1 cellular context compared by ENCODE assay signal in genomic region chr9:133029994-133030316, GRCh38.
TF ChIP-seq lines count a peak whose summit lies in the region.

No MANE protein-coding gene starts in this region.

TF ChIP-seq in K562, 482 proteins besides CTCF, POLR2A, EP300 and RAD21 (continues in another document):
- TF ChIP-seq CBX2 (IDR thresholded peaks at IDR 0.05; ENCODE audit: insufficient read depth, low read length, poor library complexity, severe bottlenecking), result no peak
- TF ChIP-seq ZBTB49 (CRISPR knock-in tag; IDR thresholded peaks at IDR 0.05; ENCODE audit: borderline replicate concordance), result no peak
- no peak for TF ChIP-seq MAFG (tag; conservative IDR thresholded peaks at IDR 0.05)
- TF ChIP-seq MYC (IDR thresholded peaks at IDR 0.05; ENCODE audit: low read depth, low read length), result no peak
- no peak for TF ChIP-seq MYC (CRISPR knock-in tag; IDR thresholded peaks at IDR 0.05; ENCODE audit: borderline replicate concordance, low read depth)
- TF ChIP-seq NCOA4 (IDR thresholded peaks at IDR 0.05; ENCODE audit: partially characterized antibody), result no peak
- no peak for TF ChIP-seq ZBTB33 (CRISPR knock-in tag; IDR thresholded peaks at IDR 0.05)
- no peak for TF ChIP-seq ZEB2 (IDR thresholded peaks at IDR 0.05)
- TF ChIP-seq ZNF324 (CRISPR knock-in tag; IDR thresholded peaks at IDR 0.05), result no peak
- TF ChIP-seq ZNF41 (CRISPR knock-in tag; conservative IDR thresholded peaks at IDR 0.05), result no peak
- TF ChIP-seq ILF3 (IDR thresholded peaks at IDR 0.05; ENCODE audit: borderline replicate concordance), result no peak
- no peak for TF ChIP-seq ZC3H4 (CRISPR knock-in tag; IDR thresholded peaks at IDR 0.05; ENCODE audit: borderline replicate concordance)
- 0 out of 2 replicates have a peak, but pooled peaks have one; percentile 52 for TF ChIP-seq ZBTB9 (CRISPR knock-in tag; IDR thresholded peaks at IDR 0.05)
- TF ChIP-seq NCOA2 (IDR thresholded peaks at IDR 0.05; ENCODE audit: partially characterized antibody in 2 of 2), result no peak
- no peak for TF ChIP-seq NONO (IDR thresholded peaks at IDR 0.05; ENCODE audit: low read depth in 2 of 2, low read length in 1 of 2)
- no peak for TF ChIP-seq TOE1 (IDR thresholded peaks at IDR 0.05; ENCODE audit: borderline replicate concordance)
- no peak for TF ChIP-seq TOE1 (CRISPR knock-in tag; IDR thresholded peaks at IDR 0.05; ENCODE audit: borderline replicate concordance, low read depth)
- TF ChIP-seq ZNF584 (CRISPR knock-in tag; IDR thresholded peaks at IDR 0.05; ENCODE audit: low read depth), result no peak
- TF ChIP-seq GABPB2 (CRISPR knock-in tag; conservative IDR thresholded peaks at IDR 0.05), result no peak
- TF ChIP-seq ZKSCAN8 (CRISPR knock-in tag; IDR thresholded peaks at IDR 0.05), result peak; percentile 97
- no peak for TF ChIP-seq RERE (CRISPR knock-in tag; IDR thresholded peaks at IDR 0.05; ENCODE audit: borderline replicate concordance)
- TF ChIP-seq RBM25 (IDR thresholded peaks at IDR 0.05; ENCODE audit: low read depth, low read length, severe bottlenecking), result no peak
- TF ChIP-seq RFX5 (IDR thresholded peaks at IDR 0.05; ENCODE audit: low read depth, low read length), result no peak
- no peak for TF ChIP-seq ZNF57 (CRISPR knock-in tag; IDR thresholded peaks at IDR 0.05)
- no peak for TF ChIP-seq KDM2B (CRISPR knock-in tag; IDR thresholded peaks at IDR 0.05)
- 0 out of 2 replicates have a peak, but pooled peaks have one; percentile 45 for TF ChIP-seq POLR2G (IDR thresholded peaks at IDR 0.05; ENCODE audit: low read depth, low read length)
- TF ChIP-seq HOXB6 (CRISPR knock-in tag; IDR thresholded peaks at IDR 0.05; ENCODE audit: borderline replicate concordance), result no peak
- no peak for TF ChIP-seq CBX1 (IDR thresholded peaks at IDR 0.05; ENCODE audit: low read depth)
- no peak for TF ChIP-seq YY1 (IDR thresholded peaks at IDR 0.05; ENCODE audit: borderline replicate concordance in 1 of 3, control insufficient read depth in 1 of 3, extremely low read depth in 1 of 3, insufficient read depth in 3 of 3, insufficient read length in 1 of 3, insufficient replicate concordance in 2 of 3, low read depth in 1 of 3, low read length in 2 of 3)
- TF ChIP-seq EP400 (IDR thresholded peaks at IDR 0.05), result no peak
- TF ChIP-seq NR3C1 (CRISPR knock-in tag; IDR thresholded peaks at IDR 0.05), result no peak
- TF ChIP-seq XRCC4 (IDR thresholded peaks at IDR 0.05; ENCODE audit: extremely low read depth, insufficient read depth, insufficient read length), result no peak
- no peak for TF ChIP-seq ZNF699 (CRISPR knock-in tag; IDR thresholded peaks at IDR 0.05; ENCODE audit: insufficient replicate concordance)
- TF ChIP-seq ZKSCAN1 (IDR thresholded peaks at IDR 0.05; ENCODE audit: low read depth, low read length), result peak; percentile 98
- TF ChIP-seq PRDM10 (IDR thresholded peaks at IDR 0.05; ENCODE audit: partially characterized antibody), result no peak
- TF ChIP-seq NKRF (IDR thresholded peaks at IDR 0.05; ENCODE audit: borderline replicate concordance), result peak; percentile 40; the same call in 1 of the 2 replicates
- TF ChIP-seq ATF1 (CRISPR knock-in tag; IDR thresholded peaks at IDR 0.05), result no peak
- TF ChIP-seq ATF1 (tag; IDR thresholded peaks at IDR 0.05), result no peak
- TF ChIP-seq FOXJ2 (tag; IDR thresholded peaks at IDR 0.05), result no peak
- no peak for TF ChIP-seq ZNF140 (CRISPR knock-in tag; IDR thresholded peaks at IDR 0.05)
- TF ChIP-seq ATF6 (CRISPR knock-in tag; IDR thresholded peaks at IDR 0.05), result 0 out of 2 replicates have a peak, but pooled peaks have one; percentile 46
- no peak for TF ChIP-seq SMARCA5 (IDR thresholded peaks at IDR 0.05)
